ENCODE assay signal across 10 cellular contexts in genomic region chrX:13074297-13075262, GRCh38. TPM values are rescaled to one million over a fixed set of nuclear protein-coding genes. Genes with fewer than 3 reads are reported as not detected.
DNase-seq lines count a peak whose midpoint lies in the region; ATAC-seq and TF ChIP-seq lines count a peak whose summit lies in the region.
"Had no signal": no experiment of that assay in that cellular context is flagged by ENCODE, and none has a peak within 500 bp of the region (broad histone marks: within the 10 kb centered on the region; RNA-seq: fewer than 3 reads in every experiment).

No MANE protein-coding gene starts in this region.

- TF ChIP-seq CTCF in heart left ventricle (IDR thresholded peaks at IDR 0.05), result no peak

- intact Hi-C loops in heart left ventricle (cut with DNase I), result no loop called here

- peaks cover 0 to 5% (median 4%) of the 10 kb centered on the region in 6 donors for H3K9me3 Mint-ChIP-seq in immature natural killer cell

- peaks cover 0 to 31% (median 0%) of the 10 kb centered on the region in 12 donors for H3K4me1 ChIP-seq in heart left ventricle

- DNase-seq in immature natural killer cell, result no peak
- DNase-seq in SW480 (ENCODE audit: low spot score), result no peak
- DNase-seq in HCEC 1CT, result no peak
- no peak for DNase-seq in heart left ventricle
- no peak for DNase-seq in NCI-H1436 (lab: John Stamatoyannopoulos, UW)

- peak; percentile 84 for ATAC-seq in GM18858 (IDR thresholded peaks at IDR 0.05; ENCODE audit: unreplicated experiment)
- peak; percentile 69 for ATAC-seq in GM21528 (IDR thresholded peaks at IDR 0.05; ENCODE audit: low FRiP score, unreplicated experiment)
- peak; percentile 70 for ATAC-seq in HG03442 (IDR thresholded peaks at IDR 0.05; ENCODE audit: unreplicated experiment)
- ATAC-seq in heart left ventricle, result no peak

- WGBS in heart left ventricle, 4 donors, result 80 to 92% (median 88%) methylated on average over 9 of the region's 9 CpGs

- no peak overlapping the region for H3K27ac ChIP-seq in heart left ventricle
- H3K27ac ChIP-seq: thoracic aorta, VCaP had no signal

- no peaks in the 10 kb centered on the region for H3K36me3 Mint-ChIP-seq in immature natural killer cell

- H3K4me3 ChIP-seq in heart left ventricle, result no peak overlapping the region
- H3K4me3 ChIP-seq: thoracic aorta had no signal

- peak overlapping the region; percentile 4 to 88 (median 54) for H3K27ac Mint-ChIP-seq in immature natural killer cell

- H3K4me1 Mint-ChIP-seq in immature natural killer cell, result peaks cover 30 to 41% of the 10 kb centered on the region in 2 donors

- peaks cover 0 to 11% (median 1%) of the 10 kb centered on the region in 12 donors for H3K9me3 ChIP-seq in heart left ventricle
- H3K9me3 ChIP-seq: thoracic aorta had no signal

- H3K27me3 Mint-ChIP-seq in immature natural killer cell (ENCODE audit: low read depth in 3 of 3), result peaks cover 0 to 15% (median 4%) of the 10 kb centered on the region in 3 donors

- peak overlapping the region in 3 of 5 donors; percentile 1 to 46 (median 34) for H3K4me3 Mint-ChIP-seq in immature natural killer cell

- no peaks in the 10 kb centered on the region for H3K36me3 ChIP-seq in heart left ventricle
- H3K36me3 ChIP-seq: thoracic aorta had no signal

- no peaks in the 10 kb centered on the region for H3K27me3 ChIP-seq in heart left ventricle

- TF ChIP-seq POLR2A in heart left ventricle (IDR thresholded peaks at IDR 0.05), result no peak

RNA-seq across cellular contexts. Expression of gene FAM9C, which starts 30.2 kb away (rescaled TPM):
- polyA plus RNA-seq in immature natural killer cell (not detected), heart left ventricle (not detected)
- 1 to 10 TPM in 1 of 9 donors, under 1 TPM in 5, not detected in 3; 0.20 to 2.6 (median 0.34) TPM for total RNA-seq in heart left ventricle
- total RNA-seq: thoracic aorta had no signal

Comparison
In these comparisons a context has a peak if more than half of its experiments do, and no peak if none do; other contexts are left out.
1. ATAC-seq: peak in GM18858 (single experiment), GM21528 (single experiment) and HG03442 (single experiment); none in heart left ventricle (0 of 4).